24 cellular contexts compared by ENCODE assay signal in the genomic region with DNA sequence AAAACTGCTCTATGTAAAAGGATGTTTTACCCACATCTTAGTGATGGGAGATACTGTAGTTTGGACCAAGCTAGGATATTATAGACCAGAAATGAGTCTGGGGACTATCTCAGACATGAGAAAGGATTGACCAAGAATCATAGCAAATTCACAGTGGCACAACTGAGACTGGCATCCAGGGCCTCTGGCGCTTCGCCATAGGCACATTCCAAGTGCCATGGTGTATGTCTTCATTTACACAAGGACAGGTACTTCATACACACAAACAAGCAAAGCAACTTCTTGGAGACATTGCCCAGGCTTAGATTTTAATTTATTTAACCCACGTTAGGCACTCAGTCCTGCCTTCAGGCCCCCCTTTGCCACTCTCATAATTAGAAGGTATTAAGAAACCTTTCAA. TPM values are rescaled to one million over a fixed set of nuclear protein-coding genes. Genes with fewer than 3 reads are reported as not detected.
"Had no signal": no experiment of that assay in that cellular context is flagged by ENCODE, and none has a peak within 500 bp of the region (broad histone marks: within the 10 kb centered on the region; RNA-seq: fewer than 3 reads in every experiment).

No MANE protein-coding gene starts in this region.

- H3K27me3 ChIP-seq: ascending aorta, dorsolateral prefrontal cortex had no signal

- H3K36me3 ChIP-seq: ascending aorta had no signal

- DNase-seq: activated CD4-positive, alpha-beta memory T cell treated with anti-CD3 and anti-CD28 coated beads for 36 hours; activated CD4-positive, alpha-beta T cell treated with anti-CD3 and anti-CD28 coated beads for 36 hours; activated CD4-positive, alpha-beta T cell treated with anti-CD3 and anti-CD28 coated beads, Interleukin-2, amount 10 ng/mL, durations not matched to agents 24 days and 14 days; activated CD4-positive, CD25-positive, alpha-beta regulatory T cell; activated CD4-positive, CD25-positive, alpha-beta regulatory T cell treated with anti-CD3 and anti-CD28 coated beads, Interleukin-2, amount 50 U/mL, for 72 hours; activated CD8-positive, alpha-beta memory T cell treated with anti-CD3 and anti-CD28 coated beads, Interleukin-2, amount 10 ng/mL, durations not matched to agents 7 days and 5 days; activated CD8-positive, alpha-beta memory T cell treated with anti-CD3 and anti-CD28 coated beads, Interleukin-2, amount 50 U/mL, for 4 hours; activated CD8-positive, alpha-beta T cell treated with anti-CD3 and anti-CD28 coated beads, Interleukin-2, amount 10 ng/mL, durations not matched to agents 7 days and 5 days; activated effector memory CD4-positive, alpha-beta T cell treated with anti-CD3 and anti-CD28 coated beads, Interleukin-2, amount 50 U/mL, for 16 hours; activated naive CD4-positive, alpha-beta T cell treated with anti-CD3 and anti-CD28 coated beads for 36 hours; activated naive CD8-positive, alpha-beta T cell treated with anti-CD3 and anti-CD28 coated beads for 36 hours; activated naive CD8-positive, alpha-beta T cell treated with anti-CD3 and anti-CD28 coated beads, Interleukin-2, amount 50 U/mL, for 24 hours; activated T-cell treated with anti-CD3 and anti-CD28 coated beads, Interleukin-2, amount 50 U/mL, for 1 hour; activated T-cell treated with anti-CD3 and anti-CD28 coated beads, Interleukin-2, amount 50 U/mL, for 48 hours; dorsolateral prefrontal cortex; effector memory CD4-positive, alpha-beta T cell; endodermal cell; foreskin fibroblast; head of caudate nucleus; T-helper 2 cell; T-helper 9 cell had no signal

- ATAC-seq: activated CD4-positive, alpha-beta T cell treated with anti-CD3 and anti-CD28 coated beads for 36 hours; activated CD8-positive, alpha-beta memory T cell treated with anti-CD3 and anti-CD28 coated beads, Interleukin-2, amount 10 ng/mL, durations not matched to agents 7 days and 5 days; activated CD8-positive, alpha-beta T cell treated with anti-CD3 and anti-CD28 coated beads, Interleukin-2, amount 10 ng/mL, durations not matched to agents 7 days and 5 days; activated naive CD8-positive, alpha-beta T cell treated with anti-CD3 and anti-CD28 coated beads, Interleukin-2, amount 50 U/mL, for 24 hours; esophagus mucosa had no signal

- H3K27ac ChIP-seq: ascending aorta, coronary artery, dorsolateral prefrontal cortex had no signal

- H3K4me3 ChIP-seq: ascending aorta, coronary artery, dorsolateral prefrontal cortex had no signal

- H3K9me3 ChIP-seq: ascending aorta had no signal

- H3K4me1 ChIP-seq: ascending aorta had no signal

RNA-seq across cellular contexts. Expression of a gene that starts 28.9 kb away (rescaled TPM):
- total RNA-seq: activated naive CD4-positive, alpha-beta T cell treated with anti-CD3 and anti-CD28 coated beads for 36 hours; activated naive CD8-positive, alpha-beta T cell treated with anti-CD3 and anti-CD28 coated beads for 36 hours had no signal
